12 cellular contexts compared by ENCODE assay signal in genomic region chr19:35306473-35307246, GRCh38. TPM values are rescaled to one million over a fixed set of nuclear protein-coding genes. Genes with fewer than 3 reads are reported as not detected.
DNase-seq lines count a peak whose midpoint lies in the region; ATAC-seq, FAIRE-seq and TF ChIP-seq lines count a peak whose summit lies in the region.
"Had no signal": no experiment of that assay in that cellular context is flagged by ENCODE, and none has a peak within 500 bp of the region (broad histone marks: within the 10 kb centered on the region; RNA-seq: fewer than 3 reads in every experiment).

No MANE protein-coding gene starts in this region.

- no peak overlapping the region for H3K4me3 Mint-ChIP-seq in immature natural killer cell
- H3K4me3 Mint-ChIP-seq in T-helper 2 cell treated with Interferon-gamma antibody and Interleukin-4, amounts not matched to agents 5 μg/mL and 100 μg/mL, for 36 hours = no peak overlapping the region

- no peak overlapping the region for H3K4me3 ChIP-seq in kidney epithelial cell (ENCODE audit: low read depth, low read length)
- H3K4me3 ChIP-seq: skin epidermis had no signal

- TF ChIP-seq CTCF in kidney epithelial cell (IDR thresholded peaks at IDR 0.05; ENCODE audit: insufficient read depth, low read length, poor library complexity, severe bottlenecking) = peak; percentile 40

- DNase-seq in DMS79 (lab: John Stamatoyannopoulos, UW) = peak; percentile 5
- peak; percentile 59 for DNase-seq in GM19239 (ENCODE audit: insufficient read length, low spot score)
- DNase-seq in SK-MEL-5 (ENCODE audit: low read depth, low spot score) = peak; percentile 54
- DNase-seq in kidney epithelial cell (ENCODE audit: low read depth) = no peak
- no peak for DNase-seq in immature natural killer cell
- DNase-seq in left lobe of liver (ENCODE audit: low spot score) = no peak
- DNase-seq in T-helper 2 cell treated with Interferon-gamma antibody and Interleukin-4, amounts not matched to agents 5 μg/mL and 100 μg/mL, for 36 hours (ENCODE audit: low spot score) = no peak
- DNase-seq: activated CD4-positive, alpha-beta T cell treated with anti-CD3 and anti-CD28 coated beads for 1 hour; NCI-H187 treated with DMSO at 0.1 percent for 48 hours had no signal

- ATAC-seq in left lobe of liver (no peak), HG02571 (IDR thresholded peaks at IDR 0.05; ENCODE audit: unreplicated experiment) (no peak)

- no peaks in the 10 kb centered on the region for H3K36me3 Mint-ChIP-seq in immature natural killer cell
- H3K36me3 Mint-ChIP-seq in T-helper 2 cell treated with Interferon-gamma antibody and Interleukin-4, amounts not matched to agents 5 μg/mL and 100 μg/mL, for 36 hours (ENCODE audit: low read depth) = no peaks in the 10 kb centered on the region

- peaks cover 2% of the 10 kb centered on the region for H3K27me3 ChIP-seq in kidney epithelial cell (ENCODE audit: control insufficient read depth, insufficient read depth, low read length)

- H3K9me3 Mint-ChIP-seq in immature natural killer cell = no peaks in the 10 kb centered on the region
- H3K9me3 Mint-ChIP-seq in T-helper 2 cell treated with Interferon-gamma antibody and Interleukin-4, amounts not matched to agents 5 μg/mL and 100 μg/mL, for 36 hours = no peaks in the 10 kb centered on the region

- H3K4me1 Mint-ChIP-seq in immature natural killer cell = no peaks in the 10 kb centered on the region
- H3K4me1 Mint-ChIP-seq in T-helper 2 cell treated with Interferon-gamma antibody and Interleukin-4, amounts not matched to agents 5 μg/mL and 100 μg/mL, for 36 hours (ENCODE audit: low read depth) = peaks cover 2% of the 10 kb centered on the region

- peak; percentile 83 for FAIRE-seq in GM19239 (lab: Jason Lieb, UNC)

- in situ Hi-C loops in SK-MEL-5 (cut with HindIII; ENCODE audit: low pct_unique_long_range_greater_than_20kb, low sequenced_read_pairs) = no loop called here

- H3K36me3 ChIP-seq in kidney epithelial cell (ENCODE audit: control insufficient read depth, insufficient read depth, low read length) = no peaks in the 10 kb centered on the region

- H3K27me3 Mint-ChIP-seq in immature natural killer cell (ENCODE audit: low read depth in 3 of 3) = peaks cover 0 to 9% (median 5%) of the 10 kb centered on the region in 3 donors
- H3K27me3 Mint-ChIP-seq in T-helper 2 cell treated with Interferon-gamma antibody and Interleukin-4, amounts not matched to agents 5 μg/mL and 100 μg/mL, for 36 hours (ENCODE audit: low read depth) = no peaks in the 10 kb centered on the region

- H3K27ac Mint-ChIP-seq in immature natural killer cell = no peak overlapping the region
- H3K27ac Mint-ChIP-seq in T-helper 2 cell treated with Interferon-gamma antibody and Interleukin-4, amounts not matched to agents 5 μg/mL and 100 μg/mL, for 36 hours = no peak overlapping the region

RNA-seq across cellular contexts. Expression of gene MAG, which starts 14.7 kb away (rescaled TPM):
- not detected in 2 replicates for total RNA-seq in SK-MEL-5 (2014; rRNA removed; shearing (Covaris generic))
- polyA plus RNA-seq in SK-MEL-5 (2015; cell fraction: cytosol; rRNA removed) = 0.13 TPM in 1 of 2 replicates, not detected in the other
- polyA plus RNA-seq in SK-MEL-5 (2015; cell fraction: nucleus; rRNA removed) = not detected in 2 replicates
- total RNA-seq in kidney epithelial cell (0.04 TPM in 1 of 2 replicates, not detected in the other), left lobe of liver (0.81 TPM)
- not detected for polyA plus RNA-seq in immature natural killer cell

RNA-seq across cellular contexts. Expression of gene CD22, which starts 22.3 kb away (rescaled TPM):
- 4.4 and 5.5 TPM in 2 replicates for total RNA-seq in SK-MEL-5 (2014; rRNA removed; shearing (Covaris generic))
- polyA plus RNA-seq in SK-MEL-5 (2015; cell fraction: cytosol; rRNA removed) = 10.1 and 12.8 TPM in 2 replicates
- polyA plus RNA-seq in SK-MEL-5 (2015; cell fraction: nucleus; rRNA removed) = 47.1 and 52.2 TPM in 2 replicates
- total RNA-seq in kidney epithelial cell (0.75 and 2.9 TPM in 2 replicates), left lobe of liver (1.2 TPM)
- 1 to 10 TPM in 1 of 3 donors, under 1 TPM in 1, not detected in 1; 0.93 to 2.2 TPM for polyA plus RNA-seq in immature natural killer cell
- total RNA-seq: temporal lobe had no signal

RNA-seq across cellular contexts. Expression of gene HAMP, which starts 24.3 kb away (rescaled TPM):
- total RNA-seq in SK-MEL-5 (2014; rRNA removed; shearing (Covaris generic)) = not detected in 2 replicates
- not detected in 2 replicates for polyA plus RNA-seq in SK-MEL-5 (2015; cell fraction: cytosol; rRNA removed)
- polyA plus RNA-seq in SK-MEL-5 (2015; cell fraction: nucleus; rRNA removed) = not detected in 2 replicates
- not detected in 2 replicates for total RNA-seq in kidney epithelial cell
- 1 to 10 TPM in 1 of 3 donors, not detected in 2; 1.1 TPM for polyA plus RNA-seq in immature natural killer cell
- 37.2 TPM for total RNA-seq in left lobe of liver
- total RNA-seq: temporal lobe had no signal

RNA-seq across cellular contexts. Expression of gene USF2, which starts 37.9 kb away (rescaled TPM):
- 78.1 and 82.7 TPM in 2 replicates for total RNA-seq in SK-MEL-5 (2014; rRNA removed; shearing (Covaris generic))
- 173 and 203 TPM in 2 replicates for polyA plus RNA-seq in SK-MEL-5 (2015; cell fraction: cytosol; rRNA removed)
- polyA plus RNA-seq in SK-MEL-5 (2015; cell fraction: nucleus; rRNA removed) = 130 TPM in 2 replicates
- 95.1 and 96.5 TPM in 2 replicates for total RNA-seq in kidney epithelial cell
- polyA plus RNA-seq in immature natural killer cell = 10 to 100 TPM in 1 of 3 donors, 1 to 10 TPM in 1, under 1 TPM in 1; 0.29 to 10.4 (median 7.6) TPM
- total RNA-seq in left lobe of liver = 91.7 TPM

RNA-seq across cellular contexts. Expression of gene FFAR1, which starts 41.0 kb away (rescaled TPM):
- total RNA-seq in SK-MEL-5 (2014; rRNA removed; shearing (Covaris generic)) = not detected in 2 replicates
- 0.12 TPM in 1 of 2 replicates, not detected in the other for polyA plus RNA-seq in SK-MEL-5 (2015; cell fraction: cytosol; rRNA removed)
- not detected in 2 replicates for polyA plus RNA-seq in SK-MEL-5 (2015; cell fraction: nucleus; rRNA removed)
- total RNA-seq in kidney epithelial cell (0.04 TPM in 1 of 2 replicates, not detected in the other), left lobe of liver (not detected)
- not detected for polyA plus RNA-seq in immature natural killer cell
- total RNA-seq: temporal lobe had no signal

Comparison
In these comparisons a context has a peak if more than half of its experiments do, and no peak if none do; other contexts are left out.
1. DNase-seq: peak in DMS79 (single experiment), GM19239 (single experiment) and SK-MEL-5 (single experiment); none in kidney epithelial cell (single experiment), immature natural killer cell (0 of 3), left lobe of liver (single experiment) and T-helper 2 cell treated with Interferon-gamma antibody and Interleukin-4, amounts not matched to agents 5 μg/mL and 100 μg/mL, for 36 hours (single experiment).
2. RNA of gene HAMP, which starts 24.3 kb away (total RNA-seq): 37.2 TPM in left lobe of liver (single experiment); not detected in SK-MEL-5 and not detected in kidney epithelial cell; every median in the first group is over 10 times any median in the second.